Comparison of ENCODE assay signal across 10 cellular contexts in the genomic region with DNA sequence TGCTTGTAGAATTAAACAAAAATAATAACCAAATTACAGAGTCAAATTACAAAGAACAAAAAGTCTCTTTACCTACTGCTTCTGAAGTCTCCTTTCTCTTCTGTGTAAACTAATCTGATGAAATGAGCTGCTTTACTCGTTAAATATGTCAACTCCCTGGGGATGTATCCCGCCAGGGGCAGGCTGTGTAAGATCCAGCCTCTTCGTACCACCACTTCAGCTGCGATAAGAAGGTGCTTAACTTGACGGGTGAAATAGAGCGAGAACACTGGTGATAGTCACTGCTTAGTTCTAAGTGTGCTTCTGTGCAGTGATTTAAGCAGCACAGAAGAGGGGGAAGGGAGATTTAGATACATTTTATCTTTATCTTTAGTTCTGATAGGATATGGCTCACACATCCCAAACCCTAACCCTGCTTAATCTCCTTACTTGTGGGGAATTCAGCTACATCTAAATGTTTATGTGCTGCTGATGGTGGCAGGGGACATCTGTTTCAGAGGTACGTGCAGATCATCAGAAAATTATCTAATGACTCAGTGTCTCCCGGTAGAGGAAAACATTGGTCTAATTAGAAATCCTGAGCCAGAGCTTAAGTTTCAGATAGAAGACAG. TPM values are rescaled to one million over a fixed set of nuclear protein-coding genes. Genes with fewer than 3 reads are reported as not detected.
DNase-seq lines count a peak whose midpoint lies in the region; FAIRE-seq and TF ChIP-seq lines count a peak whose summit lies in the region.
"Had no signal": no experiment of that assay in that cellular context is flagged by ENCODE, and none has a peak within 500 bp of the region (broad histone marks: within the 10 kb centered on the region; RNA-seq: fewer than 3 reads in every experiment).

No MANE protein-coding gene starts in this region.

- H3K36me3 ChIP-seq in HAP-1 (replicated peaks) (no peaks in the 10 kb centered on the region), testis (ENCODE audit: low read depth, missing control alignments) (no peaks in the 10 kb centered on the region)

- H3K9me3 ChIP-seq in HAP-1 (no peaks in the 10 kb centered on the region), testis (no peaks in the 10 kb centered on the region)

- H3K27me3 ChIP-seq in HAP-1 (ENCODE audit: low read depth) (no peaks in the 10 kb centered on the region), testis (no peaks in the 10 kb centered on the region)

- TF ChIP-seq POLR2A in testis (IDR thresholded peaks at IDR 0.05) (no peak), H54 (IDR thresholded peaks at IDR 0.05; ENCODE audit: low read depth, low read length) (no peak)

- no peak for TF ChIP-seq CTCF in testis (IDR thresholded peaks at IDR 0.05)

- FAIRE-seq in H54 (lab: Jason Lieb, UNC): no peak

- intact Hi-C loops in testis (cut with DNase I; ENCODE audit: low total_unique reads): no loop called here

- in situ Hi-C loops in HAP-1 (cut with MboI; ENCODE audit: low sequenced_read_pairs): no loop called here

- H3K27ac ChIP-seq in testis: peak overlapping the region in 1 of 2 donors; percentile 9
- H3K27ac ChIP-seq: parathyroid adenoma had no signal

- WGBS in testis, 2 donors: 30 to 37% methylated on average over 8 of the region's 8 CpGs

- no peaks in the 10 kb centered on the region for H3K4me1 ChIP-seq in HAP-1
- H3K4me1 ChIP-seq in testis: no peaks in the 10 kb centered on the region
- H3K4me1 ChIP-seq: parathyroid adenoma had no signal

- H3K4me3 ChIP-seq in HAP-1 (no peak overlapping the region), testis (no peak overlapping the region)

- DNase-seq in HAP-1 (ENCODE audit: low spot score in 2 of 2) (peak; percentile 57 to 75), NCI-H345 (lab: John Stamatoyannopoulos, UW) (peak; percentile 87), fibroblast of peridontal ligament (ENCODE audit: extremely low read depth) (peak; percentile 1), testis (peak; percentile 41), H54 (ENCODE audit: insufficient read length, low spot score) (no peak), GOT3 (lab: John Stamatoyannopoulos, UW) (no peak), amniotic stem cell (lab: John Stamatoyannopoulos, UW) (no peak)
- DNase-seq: dermis blood vessel endothelial cell, NCI-H1048 had no signal

RNA-seq across cellular contexts. Expression of a gene that starts 46.0 kb away (rescaled TPM):
- 10 to 100 TPM; 31.0 to 33.6 TPM for total RNA-seq in testis
- polyA plus RNA-seq in testis (ENCODE audit: insufficient read depth, low read depth, low replicate concordance): 32.6 TPM

Comparison
In these comparisons a context has a peak if more than half of its experiments do, and no peak if none do; other contexts are left out.
1. DNase-seq: peak in HAP-1 (2 of 2), NCI-H345 (single experiment), fibroblast of peridontal ligament (single experiment) and testis (single experiment); none in H54 (single experiment), GOT3 (single experiment) and amniotic stem cell (single experiment).